ENCODE assay signal across 8 cellular contexts in the genomic region with DNA sequence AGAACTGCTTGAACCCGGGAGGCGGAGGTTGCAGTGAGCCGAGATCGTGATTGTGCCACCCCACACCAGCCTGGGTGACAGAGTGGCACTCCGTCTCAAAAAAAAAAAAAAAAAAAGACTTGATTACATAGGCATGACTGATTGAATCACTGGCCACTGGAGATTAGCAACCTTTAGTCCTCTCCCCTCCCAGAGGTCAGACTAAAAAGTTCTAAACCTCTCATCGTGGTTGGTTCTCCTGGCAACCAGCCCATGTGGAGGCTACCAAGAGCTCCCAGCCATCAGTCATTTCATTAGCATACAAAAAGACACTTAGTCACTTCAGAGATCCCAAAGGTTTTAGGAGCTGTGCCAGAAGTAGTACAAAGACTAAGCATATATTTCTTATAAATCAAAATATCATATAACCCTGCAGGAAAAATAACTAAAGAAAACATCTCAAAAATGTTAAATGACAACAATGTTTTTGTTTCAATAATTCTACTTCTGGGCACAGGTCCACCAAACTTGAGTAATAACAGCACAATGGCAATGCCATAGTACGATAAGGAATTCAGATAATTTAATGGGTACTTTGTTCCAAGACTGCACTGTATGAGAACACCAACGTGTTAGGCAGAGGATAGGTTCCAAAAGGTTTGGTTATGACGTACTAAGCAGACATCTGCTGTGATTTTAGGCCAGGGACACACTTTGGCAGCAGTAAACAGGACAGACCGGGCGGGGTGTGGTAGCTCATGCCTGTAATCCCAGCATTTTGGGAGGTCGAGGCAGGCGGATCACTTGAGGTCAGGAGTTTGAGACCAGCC. TPM values are rescaled to one million over a fixed set of nuclear protein-coding genes. Genes with fewer than 3 reads are reported as not detected.
DNase-seq lines count a peak whose midpoint lies in the region; ATAC-seq and TF ChIP-seq lines count a peak whose summit lies in the region.

No MANE protein-coding gene starts in this region.

- H3K4me1 Mint-ChIP-seq in activated naive CD8-positive, alpha-beta T cell (ENCODE audit: low read depth): peaks cover 60% of the 10 kb centered on the region
- H3K4me1 Mint-ChIP-seq in activated naive CD8-positive, alpha-beta T cell treated with anti-CD3 and anti-CD28 coated beads for 36 hours: peaks cover 52% of the 10 kb centered on the region

- H3K36me3 ChIP-seq in RWPE2 (ENCODE audit: low read depth): no peaks in the 10 kb centered on the region

- no peak for DNase-seq in activated naive CD8-positive, alpha-beta T cell treated with anti-CD3 and anti-CD28 coated beads for 36 hours
- DNase-seq in RWPE2 (ENCODE audit: low spot score): peak; percentile 84
- DNase-seq in fibroblast of peridontal ligament (ENCODE audit: extremely low read depth): peak; percentile 98
- no peak for DNase-seq in NCI-H526 (lab: John Stamatoyannopoulos, UW)
- DNase-seq in SW480 (ENCODE audit: low spot score): no peak

- no peaks in the 10 kb centered on the region for H3K27me3 Mint-ChIP-seq in activated naive CD8-positive, alpha-beta T cell
- no peaks in the 10 kb centered on the region for H3K27me3 Mint-ChIP-seq in activated naive CD8-positive, alpha-beta T cell treated with anti-CD3 and anti-CD28 coated beads for 36 hours

- H3K9me3 Mint-ChIP-seq in activated naive CD8-positive, alpha-beta T cell (ENCODE audit: low read depth): no peaks in the 10 kb centered on the region
- H3K9me3 Mint-ChIP-seq in activated naive CD8-positive, alpha-beta T cell treated with anti-CD3 and anti-CD28 coated beads for 36 hours: no peaks in the 10 kb centered on the region

- H3K9me3 ChIP-seq in RWPE2 (ENCODE audit: severe bottlenecking): no peaks in the 10 kb centered on the region

- H3K27ac ChIP-seq in RWPE2 (ENCODE audit: poor library complexity, severe bottlenecking) (peak overlapping the region; percentile 87), skin epidermis (peak overlapping the region in 11 of 21 experiments; percentile 9 to 76 (median 56))

- peak overlapping the region; percentile 5 for H3K4me3 Mint-ChIP-seq in activated naive CD8-positive, alpha-beta T cell
- no peak overlapping the region for H3K4me3 Mint-ChIP-seq in activated naive CD8-positive, alpha-beta T cell treated with anti-CD3 and anti-CD28 coated beads for 36 hours

- H3K27ac Mint-ChIP-seq in activated naive CD8-positive, alpha-beta T cell: peak overlapping the region; percentile 28
- H3K27ac Mint-ChIP-seq in activated naive CD8-positive, alpha-beta T cell treated with anti-CD3 and anti-CD28 coated beads for 36 hours: no peak overlapping the region

- no peak overlapping the region for H3K4me3 ChIP-seq in RWPE2 (ENCODE audit: severe bottlenecking)
- H3K4me3 ChIP-seq in skin epidermis: no peak overlapping the region

- H3K36me3 Mint-ChIP-seq in activated naive CD8-positive, alpha-beta T cell: peaks cover 3% of the 10 kb centered on the region
- H3K36me3 Mint-ChIP-seq in activated naive CD8-positive, alpha-beta T cell treated with anti-CD3 and anti-CD28 coated beads for 36 hours: peaks cover 9% of the 10 kb centered on the region

- peaks cover 12% of the 10 kb centered on the region for H3K4me1 ChIP-seq in RWPE2 (ENCODE audit: insufficient read depth, poor library complexity, severe bottlenecking)

- no peak for TF ChIP-seq CTCF in RWPE2 (IDR thresholded peaks at IDR 0.05; ENCODE audit: poor library complexity, severe bottlenecking)

- no peaks in the 10 kb centered on the region for H3K27me3 ChIP-seq in RWPE2 (ENCODE audit: insufficient read depth, poor library complexity, severe bottlenecking)

- ATAC-seq in RWPE2 (ENCODE audit: low read depth) (peak; percentile 89), GM21526 (IDR thresholded peaks at IDR 0.05; ENCODE audit: low FRiP score, unreplicated experiment) (no peak)

RNA-seq across cellular contexts. Expression of gene USP48, which starts 18.1 kb away (rescaled TPM):
- total RNA-seq in activated naive CD8-positive, alpha-beta T cell treated with anti-CD3 and anti-CD28 coated beads for 36 hours: 10 to 100 TPM; 45.8 to 50.5 TPM

RNA-seq across cellular contexts. Expression of gene LDLRAD2, which starts 47.2 kb away (rescaled TPM):
- total RNA-seq in activated naive CD8-positive, alpha-beta T cell treated with anti-CD3 and anti-CD28 coated beads for 36 hours: under 1 TPM; 0.19 to 0.22 TPM

Comparison
In these comparisons a context has a peak if more than half of its experiments do, and no peak if none do; other contexts are left out.
1. DNase-seq: peak in RWPE2 (single experiment) and fibroblast of peridontal ligament (single experiment); none in activated naive CD8-positive, alpha-beta T cell treated with anti-CD3 and anti-CD28 coated beads for 36 hours (single experiment), NCI-H526 (0 of 2) and SW480 (single experiment).